ENCODE assay signal across 12 cellular contexts in the genomic region with DNA sequence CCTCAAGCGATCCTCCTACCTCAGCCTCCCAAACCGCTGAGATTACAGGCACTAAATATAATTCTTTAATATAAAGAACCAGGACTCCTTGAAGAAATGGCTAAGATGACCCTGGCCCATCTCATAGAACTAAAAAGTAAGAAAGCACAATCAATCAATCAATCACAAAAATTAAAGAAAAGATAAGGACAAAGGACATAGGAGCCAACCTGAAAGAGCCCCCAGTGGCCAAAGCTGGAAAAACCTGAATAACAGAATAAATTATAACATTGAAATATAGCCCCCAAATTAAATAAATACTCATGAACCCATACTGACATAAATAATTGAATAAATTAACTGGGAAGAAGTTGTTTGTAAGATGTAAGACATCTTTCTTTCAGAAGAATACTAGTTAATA. TPM values are rescaled to one million over a fixed set of nuclear protein-coding genes. Genes with fewer than 3 reads are reported as not detected.
A peak's percentile ranks its signal among the peaks of the same experiment; 100 is the strongest.
DNase-seq lines count a peak whose midpoint lies in the region; ATAC-seq and TF ChIP-seq lines count a peak whose summit lies in the region.
"Had no signal": no experiment of that assay in that cellular context is flagged by ENCODE, and none has a peak within 500 bp of the region (broad histone marks: within the 10 kb centered on the region; RNA-seq: fewer than 3 reads in every experiment).

No MANE protein-coding gene starts in this region.

- peak; percentile 38; the same call in 1 of the 3 replicates for ATAC-seq in SK-N-SH treated with all-trans-retinoic acid at 6 μM for 48 hours
- ATAC-seq in HG03460 (IDR thresholded peaks at IDR 0.05; ENCODE audit: unreplicated experiment): no peak
- ATAC-seq: gastrocnemius medialis had no signal

- TF ChIP-seq CTCF in AG09319 (IDR thresholded peaks at IDR 0.05; ENCODE audit: low read depth, low read length) (peak; percentile 28), GM12874 (IDR thresholded peaks at IDR 0.05; ENCODE audit: insufficient read depth, low read depth, low read length) (0 out of 2 replicates have a peak, but pooled peaks have one; percentile 38), fibroblast of villous mesenchyme (IDR thresholded peaks at IDR 0.05; ENCODE audit: insufficient read depth, low read depth, low read length) (peak; percentile 46)

- H3K4me3 ChIP-seq in fibroblast of villous mesenchyme (ENCODE audit: low read depth, low read length): no peak overlapping the region
- H3K4me3 ChIP-seq: gastrocnemius medialis had no signal

- DNase-seq in AG09319 (ENCODE audit: extremely low read depth, low read depth): no peak
- no peak for DNase-seq in fibroblast of villous mesenchyme (ENCODE audit: low read depth)
- no peak for DNase-seq in NCI-H1436 treated with DMSO at 0.1 percent for 48 hours (lab: John Stamatoyannopoulos, UW)
- no peak for DNase-seq in HuH-7.5 (ENCODE audit: low spot score)
- DNase-seq in NCI-H226: no peak
- DNase-seq: gastrocnemius medialis; NCI-H2081 treated with DMSO at 0.1 percent for 48 hours; stimulated activated CD8-positive, alpha-beta memory T cell treated with anti-CD3 and anti-CD28 coated beads, Interleukin-4, amount 100 ng/mL, for 48 hours; SW 1271 had no signal

TF ChIP-seq in SK-N-SH treated with all-trans-retinoic acid at 6 μM for 48 hours, 23 proteins besides CTCF, POLR2A, EP300 and RAD21:
- TF ChIP-seq OSR1 (CRISPR knock-in tag; IDR thresholded peaks at IDR 0.05) (no peak), CSDC2 (CRISPR knock-in tag; IDR thresholded peaks at IDR 0.05) (no peak)
- TF ChIP-seq, protein P1, sequence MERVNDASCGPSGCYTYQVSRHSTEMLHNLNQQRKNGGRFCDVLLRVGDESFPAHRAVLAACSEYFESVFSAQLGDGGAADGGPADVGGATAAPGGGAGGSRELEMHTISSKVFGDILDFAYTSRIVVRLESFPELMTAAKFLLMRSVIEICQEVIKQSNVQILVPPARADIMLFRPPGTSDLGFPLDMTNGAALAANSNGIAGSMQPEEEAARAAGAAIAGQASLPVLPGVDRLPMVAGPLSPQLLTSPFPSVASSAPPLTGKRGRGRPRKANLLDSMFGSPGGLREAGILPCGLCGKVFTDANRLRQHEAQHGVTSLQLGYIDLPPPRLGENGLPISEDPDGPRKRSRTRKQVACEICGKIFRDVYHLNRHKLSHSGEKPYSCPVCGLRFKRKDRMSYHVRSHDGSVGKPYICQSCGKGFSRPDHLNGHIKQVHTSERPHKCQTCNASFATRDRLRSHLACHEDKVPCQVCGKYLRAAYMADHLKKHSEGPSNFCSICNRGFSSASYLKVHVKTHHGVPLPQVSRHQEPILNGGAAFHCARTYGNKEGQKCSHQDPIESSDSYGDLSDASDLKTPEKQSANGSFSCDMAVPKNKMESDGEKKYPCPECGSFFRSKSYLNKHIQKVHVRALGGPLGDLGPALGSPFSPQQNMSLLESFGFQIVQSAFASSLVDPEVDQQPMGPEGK (CRISPR knock-in tag; IDR thresholded peaks at IDR 0.05; ENCODE audit: borderline replicate concordance): no peak
- TF ChIP-seq, protein P2, sequence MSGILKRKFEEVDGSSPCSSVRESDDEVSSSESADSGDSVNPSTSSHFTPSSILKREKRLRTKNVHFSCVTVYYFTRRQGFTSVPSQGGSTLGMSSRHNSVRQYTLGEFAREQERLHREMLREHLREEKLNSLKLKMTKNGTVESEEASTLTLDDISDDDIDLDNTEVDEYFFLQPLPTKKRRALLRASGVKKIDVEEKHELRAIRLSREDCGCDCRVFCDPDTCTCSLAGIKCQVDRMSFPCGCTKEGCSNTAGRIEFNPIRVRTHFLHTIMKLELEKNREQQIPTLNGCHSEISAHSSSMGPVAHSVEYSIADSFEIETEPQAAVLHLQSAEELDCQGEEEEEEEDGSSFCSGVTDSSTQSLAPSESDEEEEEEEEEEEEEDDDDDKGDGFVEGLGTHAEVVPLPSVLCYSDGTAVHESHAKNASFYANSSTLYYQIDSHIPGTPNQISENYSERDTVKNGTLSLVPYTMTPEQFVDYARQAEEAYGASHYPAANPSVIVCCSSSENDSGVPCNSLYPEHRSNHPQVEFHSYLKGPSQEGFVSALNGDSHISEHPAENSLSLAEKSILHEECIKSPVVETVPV (CRISPR knock-in tag; IDR thresholded peaks at IDR 0.05): no peak

RNA-seq across cellular contexts. Expression of a gene that starts 8.9 kb away (rescaled TPM):
- total RNA-seq in fibroblast of villous mesenchyme: under 0.01 TPM in 1 of 2 replicates, not detected in the other

RNA-seq across cellular contexts. Expression of a gene that starts 45.9 kb away (rescaled TPM):
- total RNA-seq in fibroblast of villous mesenchyme: 333 and 503 TPM in 2 replicates
